In genomic region chr9:126925876-126926275, GRCh38 we compare ENCODE assay signal across 28 cellular contexts.
"Had no signal": no experiment of that assay in that cellular context is flagged by ENCODE, and none has a peak within 500 bp of the region (broad histone marks: within the 10 kb centered on the region; RNA-seq: fewer than 3 reads in every experiment).

No MANE protein-coding gene starts in this region.

- H3K36me3 ChIP-seq: gastrocnemius medialis, pancreas, prostate gland, sigmoid colon, suprapubic skin, tibial nerve had no signal

- ATAC-seq: activated T-cell treated with anti-CD3 and anti-CD28 coated beads, Interleukin-2, amount 50 U/mL, for 4 hours; activated T-helper 17 cell treated with anti-CD3 and anti-CD28 coated beads, Interleukin-2, amount 50 U/mL, for 72 hours; effector memory CD8-positive, alpha-beta T cell; gastrocnemius medialis; left cardiac atrium; naive thymus-derived CD4-positive, alpha-beta T cell; pancreas; WTC11 had no signal

- H3K4me3 ChIP-seq: gastrocnemius medialis, pancreas, prostate gland, sigmoid colon, suprapubic skin, tibial nerve had no signal

- FAIRE-seq: keratinocyte, pancreas had no signal

- H3K27ac ChIP-seq: gastrocnemius medialis, pancreas, prostate gland, sigmoid colon, suprapubic skin, tibial nerve had no signal

- DNase-seq: activated CD4-positive, alpha-beta memory T cell treated with anti-CD3 and anti-CD28 coated beads, Interleukin-2, amount 10 ng/mL, durations not matched to agents 7 days and 5 days; activated CD4-positive, alpha-beta T cell treated with anti-CD3 and anti-CD28 coated beads for 1 hour; activated CD4-positive, alpha-beta T cell treated with anti-CD3 and anti-CD28 coated beads, Interleukin-2, amount 10 ng/mL, durations not matched to agents 7 days and 5 days; activated gamma-delta T cell treated with Interleukin-2 at 50 U/mL for 16 hours; activated naive CD4-positive, alpha-beta T cell treated with anti-CD3 and anti-CD28 coated beads, Interleukin-2, amount 50 U/mL, for 16 hours; activated T-cell treated with anti-CD3 and anti-CD28 coated beads, Interleukin-2, amount 50 U/mL, for 4 hours; amniotic stem cell; caudate nucleus; cortex of kidney; effector memory CD8-positive, alpha-beta T cell; erythroblast; gastrocnemius medialis; glutamatergic neuron; left cardiac atrium; mammary epithelial cell; naive thymus-derived CD4-positive, alpha-beta T cell; pancreas; retina; sigmoid colon; stimulated activated CD4-positive, alpha-beta T cell treated with anti-CD3 and anti-CD28 coated beads, Interleukin-15, amount 100 ng/mL, for 24 hours; stimulated activated CD4-positive, alpha-beta T cell treated with anti-CD3 and anti-CD28 coated beads, Interleukin-2, amount 100 ng/mL, for 24 hours; stimulated activated naive CD4-positive, alpha-beta T cell had no signal

- H3K27me3 ChIP-seq: gastrocnemius medialis, pancreas, sigmoid colon, suprapubic skin, tibial nerve had no signal

- H3K4me1 ChIP-seq: gastrocnemius medialis, pancreas, prostate gland, sigmoid colon, suprapubic skin, tibial nerve had no signal

- H3K9me3 ChIP-seq: gastrocnemius medialis, pancreas, prostate gland, sigmoid colon, suprapubic skin, tibial nerve had no signal
